In genomic region chr16:49315602-49316001, GRCh38 we compare ENCODE assay signal across 38 cellular contexts. TPM values are rescaled to one million over a fixed set of nuclear protein-coding genes. Genes with fewer than 3 reads are reported as not detected.
"Had no signal": no experiment of that assay in that cellular context is flagged by ENCODE, and none has a peak within 500 bp of the region (broad histone marks: within the 10 kb centered on the region; RNA-seq: fewer than 3 reads in every experiment).

No MANE protein-coding gene starts in this region.

- H3K27me3 ChIP-seq: MG63 had no signal

- H3K4me3 ChIP-seq: MG63 had no signal

- DNase-seq: Karpas-422, Kasumi-1, MG63, MM.1S, MV-4-11, NCI-H1048, NCI-H1092, NCI-H1092 treated with DMSO at 0.1 percent for 48 hours, NCI-H1105, NCI-H1105 treated with DMSO at 0.1 percent for 48 hours, NCI-H1417, NCI-H1417 treated with DMSO at 0.1 percent for 48 hours, NCI-H1436, NCI-H1436 treated with DMSO at 0.1 percent for 48 hours, NCI-H146, NCI-H1694, NCI-H1694 treated with DMSO at 0.1 percent for 48 hours, NCI-H187, NCI-H187 treated with DMSO at 0.1 percent for 48 hours, NCI-H1930, NCI-H2029, NCI-H2029 treated with DMSO at 0.1 percent for 48 hours, NCI-H2081, NCI-H2081 treated with DMSO at 0.1 percent for 48 hours, NCI-H2107, NCI-H2171, NCI-H2171 treated with DMSO at 0.1 percent for 48 hours, NCI-H2227 treated with DMSO at 0.1 percent for 48 hours, NCI-H226, NCI-H345, NCI-H446, NCI-H446 treated with DMSO at 0.1 percent for 48 hours, NCI-H510A had no signal

- H3K9me3 ChIP-seq: MG63 had no signal

- H3K36me3 ChIP-seq: MG63 had no signal

- H3K27ac ChIP-seq: KMS-11 had no signal

RNA-seq across cellular contexts. Expression of gene CBLN1, which starts 34.0 kb away (rescaled TPM):
- total RNA-seq: LHCN-M2, M059J, MCF 10A had no signal

RNA-seq across cellular contexts. Expression of gene C16orf78, which starts 58.0 kb away (rescaled TPM):
- total RNA-seq: LHCN-M2, M059J, MCF 10A, NCI-H460 had no signal
